In the genomic region with DNA sequence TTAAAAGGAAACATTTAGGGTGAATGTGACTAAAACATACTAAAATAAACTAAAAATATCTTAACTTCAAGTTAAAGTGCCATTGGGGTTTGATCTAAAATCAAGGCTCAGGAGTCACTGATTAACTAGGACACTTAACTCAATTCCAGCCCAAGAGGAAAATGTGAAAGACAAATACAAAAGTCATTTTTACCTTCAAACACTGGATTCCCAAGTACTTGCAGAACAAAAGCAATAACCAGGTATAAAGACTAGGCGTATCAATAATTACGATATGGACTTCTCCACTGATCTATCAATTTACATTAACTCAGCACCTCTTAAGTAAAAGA, we compare ENCODE assay signal across 2 cellular contexts.
TF ChIP-seq lines count a peak whose summit lies in the region.

No MANE protein-coding gene starts in this region.

TF ChIP-seq in liver, 16 proteins besides CTCF, POLR2A, EP300 and RAD21:
- TF ChIP-seq FOXA1 (IDR thresholded peaks at IDR 0.05) (no peak), NR2F2 (IDR thresholded peaks at IDR 0.05) (no peak)

TF ChIP-seq in HepG2, 621 proteins besides CTCF, POLR2A, EP300 and RAD21:
- TF ChIP-seq, protein P1, sequence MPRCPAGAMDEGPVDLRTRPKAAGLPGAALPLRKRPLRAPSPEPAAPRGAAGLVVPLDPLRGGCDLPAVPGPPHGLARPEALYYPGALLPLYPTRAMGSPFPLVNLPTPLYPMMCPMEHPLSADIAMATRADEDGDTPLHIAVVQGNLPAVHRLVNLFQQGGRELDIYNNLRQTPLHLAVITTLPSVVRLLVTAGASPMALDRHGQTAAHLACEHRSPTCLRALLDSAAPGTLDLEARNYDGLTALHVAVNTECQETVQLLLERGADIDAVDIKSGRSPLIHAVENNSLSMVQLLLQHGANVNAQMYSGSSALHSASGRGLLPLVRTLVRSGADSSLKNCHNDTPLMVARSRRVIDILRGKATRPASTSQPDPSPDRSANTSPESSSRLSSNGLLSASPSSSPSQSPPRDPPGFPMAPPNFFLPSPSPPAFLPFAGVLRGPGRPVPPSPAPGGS (CRISPR knock-in tag; IDR thresholded peaks at IDR 0.05), result no peak
- TF ChIP-seq ZFP36L1 (CRISPR knock-in tag; IDR thresholded peaks at IDR 0.05), result no peak
- no peak for TF ChIP-seq ZNF547 (CRISPR knock-in tag; IDR thresholded peaks at IDR 0.05)
- no peak for TF ChIP-seq PHF20 (CRISPR knock-in tag; IDR thresholded peaks at IDR 0.05)
- no peak for TF ChIP-seq TOE1 (CRISPR knock-in tag; IDR thresholded peaks at IDR 0.05)
- no peak for TF ChIP-seq XRCC5 (optimal IDR thresholded peaks at IDR 0.05; ENCODE audit: low read length)
- no peak for TF ChIP-seq MYNN (CRISPR knock-in tag; IDR thresholded peaks at IDR 0.05; ENCODE audit: low read depth)
- TF ChIP-seq ZNF543 (CRISPR knock-in tag; IDR thresholded peaks at IDR 0.05), result no peak
